ENCODE assay signal across 22 cellular contexts in the genomic region with DNA sequence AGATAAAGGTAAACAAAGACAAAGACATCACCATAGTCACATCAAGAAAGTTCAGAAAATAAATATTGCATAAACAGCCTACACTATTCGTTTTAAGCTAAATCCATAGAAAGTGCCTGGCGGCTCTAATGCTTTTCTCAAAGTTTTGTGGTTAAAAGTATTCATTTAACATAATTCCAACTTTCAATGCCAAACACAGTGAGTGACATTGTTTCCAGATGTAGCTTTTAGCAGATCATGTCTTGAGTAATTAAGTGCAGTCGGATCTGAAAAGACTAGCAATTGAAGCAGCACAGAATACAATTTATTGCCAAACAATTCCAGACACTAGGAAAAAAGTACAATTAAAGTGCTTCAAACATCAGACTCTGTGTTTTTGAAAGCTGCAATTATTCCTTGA.
"Had no signal": no experiment of that assay in that cellular context is flagged by ENCODE, and none has a peak within 500 bp of the region (broad histone marks: within the 10 kb centered on the region; RNA-seq: fewer than 3 reads in every experiment).

No MANE protein-coding gene starts in this region.

- H3K27me3 ChIP-seq: brain microvascular endothelial cell, cardiac muscle cell had no signal

- DNase-seq: activated CD4-positive, alpha-beta T cell treated with anti-CD3 and anti-CD28 coated beads for 48 hours; activated CD4-positive, alpha-beta T cell treated with anti-CD3 and anti-CD28 coated beads, Interleukin-2, amount 50 U/mL, for 4 hours; activated CD8-positive, alpha-beta memory T cell treated with anti-CD3 and anti-CD28 coated beads, Interleukin-2, amount 50 U/mL, for 48 hours; activated CD8-positive, alpha-beta T cell treated with anti-CD3 and anti-CD28 coated beads, Interleukin-2, amount 10 ng/mL, durations not matched to agents 7 days and 5 days; activated effector memory CD4-positive, alpha-beta T cell treated with anti-CD3 and anti-CD28 coated beads, Interleukin-2, amount 50 U/mL, for 16 hours; activated naive CD4-positive, alpha-beta T cell treated with Interleukin-2 at 50 U/mL for 16 hours; activated naive CD8-positive, alpha-beta T cell treated with anti-CD3 and anti-CD28 coated beads, Interleukin-2, amount 50 U/mL, for 24 hours; activated T-cell treated with anti-CD3 and anti-CD28 coated beads, Interleukin-2, amount 50 U/mL, for 24 hours; amygdala; brain microvascular endothelial cell; NCI-H1092 treated with DMSO at 0.1 percent for 48 hours; NCI-H1417 treated with DMSO at 0.1 percent for 48 hours; NCI-H1694; NCI-H2029; NCI-H2227 treated with DMSO at 0.1 percent for 48 hours; NCI-H446 treated with DMSO at 0.1 percent for 48 hours; NCI-H524 treated with DMSO at 0.1 percent for 48 hours; NCI-H774 had no signal

- H3K27ac Mint-ChIP-seq: activated CD8-positive, alpha-beta T cell treated with anti-CD3 and anti-CD28 coated beads, Interleukin-2, amount 10 ng/mL, durations not matched to agents 7 days and 5 days; activated naive CD4-positive, alpha-beta T cell treated with anti-CD3 and anti-CD28 coated beads, Interleukin-2, amount 50 U/mL, for 72 hours; activated naive CD8-positive, alpha-beta T cell treated with anti-CD3 and anti-CD28 coated beads, Interleukin-2, amount 50 U/mL, for 24 hours; activated T-cell treated with anti-CD3 and anti-CD28 coated beads, Interleukin-2, amount 50 U/mL, for 24 hours; T-helper 1 cell treated with Interleukin-12 subunit alpha and Interleukin-12 subunit beta and Interleukin-4 antibody, amounts not matched to agents 30 μg/mL and 1 μg/mL, for 36 hours had no signal

- H3K36me3 ChIP-seq: brain microvascular endothelial cell, cardiac muscle cell had no signal

- H3K4me3 Mint-ChIP-seq: activated CD8-positive, alpha-beta T cell treated with anti-CD3 and anti-CD28 coated beads, Interleukin-2, amount 10 ng/mL, durations not matched to agents 7 days and 5 days; activated naive CD8-positive, alpha-beta T cell treated with anti-CD3 and anti-CD28 coated beads, Interleukin-2, amount 50 U/mL, for 24 hours; activated T-cell treated with anti-CD3 and anti-CD28 coated beads, Interleukin-2, amount 50 U/mL, for 24 hours; T-helper 1 cell treated with Interleukin-12 subunit alpha and Interleukin-12 subunit beta and Interleukin-4 antibody, amounts not matched to agents 30 μg/mL and 1 μg/mL, for 36 hours had no signal

- H3K4me2 ChIP-seq: KMS-11 had no signal

- H3K36me3 Mint-ChIP-seq: activated naive CD4-positive, alpha-beta T cell treated with anti-CD3 and anti-CD28 coated beads, Interleukin-2, amount 50 U/mL, for 72 hours had no signal

- H3K4me1 Mint-ChIP-seq: activated naive CD8-positive, alpha-beta T cell treated with anti-CD3 and anti-CD28 coated beads, Interleukin-2, amount 50 U/mL, for 24 hours had no signal

- H3K9ac ChIP-seq: KMS-11 had no signal

- H3K27ac ChIP-seq: brain microvascular endothelial cell, cardiac muscle cell, KMS-11 had no signal

- H3K4me3 ChIP-seq: cardiac muscle cell had no signal

- H3K27me3 Mint-ChIP-seq: activated naive CD8-positive, alpha-beta T cell treated with anti-CD3 and anti-CD28 coated beads, Interleukin-2, amount 50 U/mL, for 24 hours; activated T-cell treated with anti-CD3 and anti-CD28 coated beads, Interleukin-2, amount 50 U/mL, for 24 hours had no signal
